Comparison of ENCODE assay signal across 21 cellular contexts in the genomic region with DNA sequence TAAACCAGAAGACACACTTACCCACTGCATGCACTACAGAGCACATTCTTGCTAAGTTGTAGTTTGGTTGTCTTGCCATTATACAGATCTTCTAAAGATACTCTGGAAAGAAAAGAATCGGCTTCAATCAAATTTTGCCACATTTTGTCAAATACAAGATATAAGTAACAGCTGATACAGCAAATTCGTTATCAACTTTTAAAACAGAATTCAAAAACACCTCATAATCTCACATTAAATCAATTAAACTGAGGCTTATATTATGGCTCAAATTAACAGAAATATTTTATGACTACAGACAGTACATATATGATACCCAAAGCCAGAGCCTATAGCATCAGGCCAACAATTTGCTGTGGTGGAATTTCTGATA.
"Had no signal": no experiment of that assay in that cellular context is flagged by ENCODE, and none has a peak within 500 bp of the region (broad histone marks: within the 10 kb centered on the region; RNA-seq: fewer than 3 reads in every experiment).

No MANE protein-coding gene starts in this region.

- H3K27ac Mint-ChIP-seq: activated CD4-positive, alpha-beta T cell treated with anti-CD3 and anti-CD28 coated beads, Interleukin-2, amount 10 ng/mL, durations not matched to agents 7 days and 5 days; activated T-helper 2 cell treated with anti-CD3 and anti-CD28 coated beads, Interferon-gamma antibody, Interleukin-2, Interleukin-4, amounts not matched to agents 10 μg/mL and 5 μg/mL and 100 μg/mL, durations not matched to agents 14 hours and 24 hours and 36 hours; stimulated activated naive B cell treated with anti-CD40 and anti-IgM and Interleukin-4, amounts not matched to agents 10 μg/mL and 1 μg/mL and 100 μg/mL, for 72 hours had no signal

- H3K9me3 Mint-ChIP-seq: activated CD4-positive, alpha-beta T cell treated with anti-CD3 and anti-CD28 coated beads, Interleukin-2, amount 10 ng/mL, durations not matched to agents 7 days and 5 days; activated T-helper 2 cell treated with anti-CD3 and anti-CD28 coated beads, Interferon-gamma antibody, Interleukin-2, Interleukin-4, amounts not matched to agents 10 μg/mL and 5 μg/mL and 100 μg/mL, durations not matched to agents 14 hours and 24 hours and 36 hours; effector memory CD8-positive, alpha-beta T cell; naive thymus-derived CD4-positive, alpha-beta T cell; stimulated activated naive B cell treated with anti-CD40 and anti-IgM and Interleukin-4, amounts not matched to agents 10 μg/mL and 1 μg/mL and 100 μg/mL, for 72 hours had no signal

- ATAC-seq: effector memory CD8-positive, alpha-beta T cell; gastrocnemius medialis; left cardiac atrium; naive thymus-derived CD4-positive, alpha-beta T cell; SK-N-SH treated with all-trans-retinoic acid at 6 μM for 48 hours; stimulated activated naive B cell treated with anti-CD40 and anti-IgM and Interleukin-4, amounts not matched to agents 10 μg/mL and 1 μg/mL and 100 μg/mL, for 72 hours had no signal

- H3K4me3 Mint-ChIP-seq: activated CD4-positive, alpha-beta T cell treated with anti-CD3 and anti-CD28 coated beads, Interleukin-2, amount 10 ng/mL, durations not matched to agents 7 days and 5 days; effector memory CD8-positive, alpha-beta T cell; stimulated activated naive B cell treated with anti-CD40 and anti-IgM and Interleukin-4, amounts not matched to agents 10 μg/mL and 1 μg/mL and 100 μg/mL, for 72 hours had no signal

- DNase-seq: activated CD4-positive, alpha-beta T cell treated with anti-CD3 and anti-CD28 coated beads, Interleukin-2, amount 10 ng/mL, durations not matched to agents 7 days and 5 days; activated CD4-positive, CD25-positive, alpha-beta regulatory T cell treated with anti-CD3 and anti-CD28 coated beads, Interleukin-2, amount 50 U/mL, for 72 hours; activated T-cell treated with anti-CD3 and anti-CD28 coated beads, Interleukin-2, amount 50 U/mL, for 1 hour; brain microvascular endothelial cell; effector memory CD8-positive, alpha-beta T cell; erythroblast; gastrocnemius medialis; glutamatergic neuron; left cardiac atrium; mammary epithelial cell; midbrain; naive thymus-derived CD4-positive, alpha-beta T cell; ovary; stimulated activated CD4-positive, alpha-beta T cell treated with anti-CD3 and anti-CD28 coated beads, Interleukin-1b, Interleukin-23, amount 100 ng/mL, for 48 hours; stimulated activated CD4-positive, alpha-beta T cell treated with anti-CD3 and anti-CD28 coated beads, Interleukin-4, amount 100 ng/mL, for 4 hours; stimulated activated CD8-positive, alpha-beta memory T cell treated with anti-CD3 and anti-CD28 coated beads, Interleukin-4, amount 100 ng/mL, for 48 hours; stimulated activated naive B cell treated with anti-CD40 and anti-IgM and Interleukin-4, amounts not matched to agents 10 μg/mL and 1 μg/mL and 100 μg/mL, for 72 hours; T-helper 2 cell; transverse colon had no signal

- H3K27me3 Mint-ChIP-seq: activated CD4-positive, alpha-beta T cell treated with anti-CD3 and anti-CD28 coated beads, Interleukin-2, amount 10 ng/mL, durations not matched to agents 7 days and 5 days; effector memory CD8-positive, alpha-beta T cell; naive thymus-derived CD4-positive, alpha-beta T cell; stimulated activated naive B cell treated with anti-CD40 and anti-IgM and Interleukin-4, amounts not matched to agents 10 μg/mL and 1 μg/mL and 100 μg/mL, for 72 hours had no signal
